ENCODE assay signal across 14 cellular contexts in the genomic region with DNA sequence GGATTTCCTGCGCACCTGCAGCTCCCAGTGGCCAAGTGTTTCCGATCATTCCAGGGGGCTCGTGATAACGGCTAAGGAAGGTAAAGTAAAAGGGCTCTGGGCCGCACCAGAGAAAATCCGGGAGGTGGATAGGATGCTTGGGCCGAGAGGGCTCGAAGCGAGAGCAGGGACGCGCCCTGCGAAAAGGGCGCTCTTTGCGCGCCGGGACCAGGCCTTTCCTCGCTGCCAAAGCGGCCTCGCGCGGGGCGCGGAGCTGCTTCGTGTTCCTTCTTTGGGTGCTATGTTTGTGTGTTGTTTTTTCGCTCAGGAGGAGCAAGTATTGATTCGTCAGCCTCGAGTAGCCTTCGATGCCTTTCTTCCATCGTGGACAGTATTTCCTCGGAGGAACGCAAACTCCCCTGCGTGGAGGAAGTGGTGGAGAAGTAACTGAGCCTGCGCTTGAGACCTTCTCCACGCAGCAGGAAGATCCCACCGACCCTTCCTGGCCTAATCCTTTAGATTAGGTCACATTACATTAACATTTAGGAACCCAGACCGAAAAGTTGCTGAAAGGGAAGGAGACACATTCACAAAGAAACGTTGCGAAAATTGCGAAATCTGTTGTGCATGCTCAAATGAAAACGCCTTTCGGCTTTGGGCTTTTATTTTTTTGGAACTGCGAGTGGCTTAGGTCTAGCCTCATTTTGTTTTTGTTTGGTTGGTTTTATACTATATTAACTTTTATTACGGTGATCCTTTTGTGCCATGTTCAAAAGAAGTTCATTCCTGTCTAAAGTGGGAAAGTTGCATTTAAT. TPM values are rescaled to one million over a fixed set of nuclear protein-coding genes. Genes with fewer than 3 reads are reported as not detected.
A peak's percentile ranks its signal among the peaks of the same experiment; 100 is the strongest.
DNase-seq lines count a peak whose midpoint lies in the region; ATAC-seq and TF ChIP-seq lines count a peak whose summit lies in the region.
"Had no signal": no experiment of that assay in that cellular context is flagged by ENCODE, and none has a peak within 500 bp of the region (broad histone marks: within the 10 kb centered on the region; RNA-seq: fewer than 3 reads in every experiment).

No MANE protein-coding gene starts in this region.

- intact Hi-C loops in stomach (cut with DNase I; ENCODE audit: low total_unique reads): no loop called here

- H4K20me1 ChIP-seq in SK-N-SH (ENCODE audit: insufficient read depth): no peaks in the 10 kb centered on the region

- H3K4me3 Mint-ChIP-seq in endodermal cell: peak overlapping the region; percentile 60

- H3K4me2 ChIP-seq in SK-N-SH: no peak overlapping the region

- no peak for TF ChIP-seq POLR2A in stomach (IDR thresholded peaks at IDR 0.05)

- TF ChIP-seq RAD21 in SK-N-SH (IDR thresholded peaks at IDR 0.05; ENCODE audit: low read length) (no peak), liver (IDR thresholded peaks at IDR 0.05) (no peak)

- no peaks in the 10 kb centered on the region for H3K79me2 ChIP-seq in SK-N-SH (ENCODE audit: insufficient read depth)

- H3K36me3 ChIP-seq in SK-N-SH (replicated peaks in 1 of 2; ENCODE audit: control insufficient read depth in 1 of 2, insufficient read depth in 2 of 2, low read length in 1 of 2): no peaks in the 10 kb centered on the region
- no peaks in the 10 kb centered on the region for H3K36me3 ChIP-seq in endodermal cell (ENCODE audit: control insufficient read depth, insufficient read depth, low read length)
- no peaks in the 10 kb centered on the region for H3K36me3 ChIP-seq in liver (ENCODE audit: control insufficient read depth in 4 of 4, insufficient read depth in 3 of 4, low read depth in 1 of 4, low read length in 3 of 4)
- no peaks in the 10 kb centered on the region for H3K36me3 ChIP-seq in stomach
- H3K36me3 ChIP-seq: prostate gland had no signal

- H3K4me3 ChIP-seq in SK-N-SH (ENCODE audit: low read depth in 2 of 2, low read length in 1 of 2) (no peak overlapping the region), endodermal cell (ENCODE audit: low read length) (peak overlapping the region; percentile 74), liver (ENCODE audit: low read depth in 1 of 3, low read length in 3 of 3) (peak overlapping the region; percentile 41 to 48 (median 44)), stomach (peak overlapping the region in 3 of 4 donors; percentile 1 to 19 (median 2))
- H3K4me3 ChIP-seq: prostate gland had no signal

- TF ChIP-seq CTCF in SK-N-SH (IDR thresholded peaks at IDR 0.05): no peak
- TF ChIP-seq CTCF in endodermal cell (conservative IDR thresholded peaks at IDR 0.05): no peak
- no peak for TF ChIP-seq CTCF in liver (IDR thresholded peaks at IDR 0.05; ENCODE audit: low read depth, low read length, missing input control)
- no peak for TF ChIP-seq CTCF in stomach (IDR thresholded peaks at IDR 0.05)

- H3K27me3 ChIP-seq in SK-N-SH (ENCODE audit: insufficient read depth) (peaks cover 62% of the 10 kb centered on the region), endodermal cell (ENCODE audit: control insufficient read depth, insufficient read depth, low read length, poor library complexity, severe bottlenecking) (peaks cover 60% of the 10 kb centered on the region), liver (ENCODE audit: control insufficient read depth in 4 of 4, insufficient read depth in 4 of 4, low read length in 3 of 4) (no peaks in the 10 kb centered on the region), stomach (peaks cover 0 to 33% (median 16%) of the 10 kb centered on the region in 3 donors)

- H2AFZ ChIP-seq in SK-N-SH (ENCODE audit: low read depth): no peak overlapping the region

- H3K9me3 ChIP-seq in SK-N-SH (no peaks in the 10 kb centered on the region), endodermal cell (ENCODE audit: control insufficient read depth, low read length) (no peaks in the 10 kb centered on the region), liver (ENCODE audit: control insufficient read depth in 4 of 4, low read length in 3 of 4) (no peaks in the 10 kb centered on the region), stomach (peaks cover 0 to 7% (median 0%) of the 10 kb centered on the region in 4 donors)
- H3K9me3 ChIP-seq: prostate gland had no signal

- H3K36me3 Mint-ChIP-seq in endodermal cell (ENCODE audit: low read depth): no peaks in the 10 kb centered on the region

- no peak for DNase-seq in SK-N-SH
- DNase-seq in endodermal cell: peak; percentile 84
- no peak for DNase-seq in stomach
- no peak for DNase-seq in NCI-H69 (lab: John Stamatoyannopoulos, UW)
- DNase-seq in islet precursor cell: no peak
- DNase-seq in NCI-H2227 (lab: John Stamatoyannopoulos, UW; ENCODE audit: unreplicated experiment): no peak
- DNase-seq: DMS153, Karpas-422, NCI-H446 treated with DMSO at 0.1 percent for 48 hours, SHP77 treated with DMSO at 0.1 percent for 48 hours had no signal

- peaks cover 33% of the 10 kb centered on the region for H3K4me1 Mint-ChIP-seq in endodermal cell

- TF ChIP-seq EP300 in SK-N-SH (IDR thresholded peaks at IDR 0.05; ENCODE audit: borderline replicate concordance in 1 of 2, low read depth in 1 of 2, low read length in 1 of 2) (no peak), stomach (IDR thresholded peaks at IDR 0.05) (no peak)

- H3K4me1 ChIP-seq in SK-N-SH (ENCODE audit: control insufficient read depth in 1 of 2, insufficient read depth in 2 of 2, low read depth in 1 of 2, low read length in 1 of 2) (no peaks in the 10 kb centered on the region), endodermal cell (ENCODE audit: control insufficient read depth, insufficient read depth, low read length) (peaks cover 3% of the 10 kb centered on the region), liver (ENCODE audit: control insufficient read depth in 4 of 4, insufficient read depth in 4 of 4, low read length in 3 of 4) (peaks cover 0 to 9% (median 6%) of the 10 kb centered on the region in 4 donors), stomach (peaks cover 0 to 8% (median 6%) of the 10 kb centered on the region in 4 donors)
- H3K4me1 ChIP-seq: prostate gland had no signal

- H3K9ac ChIP-seq in SK-N-SH: no peak overlapping the region
- H3K9ac ChIP-seq in endodermal cell (ENCODE audit: extremely low read depth, low read length, poor library complexity, severe bottlenecking): no peak overlapping the region
- peak overlapping the region in 1 of 2 donors; percentile 3 for H3K9ac ChIP-seq in liver (ENCODE audit: low read depth in 1 of 2, low read length in 2 of 2)

- ATAC-seq in SK-N-SH treated with all-trans-retinoic acid at 6 μM for 48 hours: no peak

- POLR2A ChIA-PET in SK-N-SH (lab: Yijun Ruan, JAX): no interaction called here

- H3K27me3 Mint-ChIP-seq in endodermal cell (ENCODE audit: insufficient read depth): peaks cover 67% of the 10 kb centered on the region

- 34% methylated on average over 42 of the region's 43 CpGs for WGBS in SK-N-SH (ENCODE audit: low lambda C conversion rate)
- 9 to 24% methylated on average over 13 to 43 of the region's 43 CpGs for WGBS in endodermal cell (ENCODE audit: insufficient coverage in 1 of 2, insufficient read length in 1 of 2), 2 experiments
- 23% methylated on average over 43 of the region's 43 CpGs for WGBS in liver
- 20 to 38% (median 31%) methylated on average over 30 to 43 of the region's 43 CpGs for WGBS in stomach, 5 donors

- no peaks in the 10 kb centered on the region for H3F3A ChIP-seq in SK-N-SH (replicated peaks; ENCODE audit: insufficient read depth)

- no peak overlapping the region for H3K27ac Mint-ChIP-seq in endodermal cell

- H3K9me3 Mint-ChIP-seq in endodermal cell: no peaks in the 10 kb centered on the region

- CTCF ChIA-PET in SK-N-SH (lab: Yijun Ruan, JAX): interaction anchor here (1.5 kb wide), 1 partner anchor 27 kb away, joined by 3 read pairs; no protein-coding TSS in a partner anchor

- no peak overlapping the region for H3K27ac ChIP-seq in SK-N-SH (ENCODE audit: low read depth in 2 of 2, low read length in 1 of 2)
- H3K27ac ChIP-seq in endodermal cell (ENCODE audit: low read depth, low read length): no peak overlapping the region
- no peak overlapping the region for H3K27ac ChIP-seq in liver (ENCODE audit: low read depth in 1 of 2, low read length in 2 of 2)
- H3K27ac ChIP-seq in stomach: no peak overlapping the region
- H3K27ac ChIP-seq: prostate gland had no signal

- no peaks in the 10 kb centered on the region for H3K9me2 ChIP-seq in SK-N-SH

TF ChIP-seq in SK-N-SH, 30 proteins besides CTCF, POLR2A, EP300 and RAD21 (continues in another document):
- TF ChIP-seq NFIC (IDR thresholded peaks at IDR 0.05; ENCODE audit: borderline replicate concordance) (no peak), EZH2phosphoT487 (IDR thresholded peaks at IDR 0.05; ENCODE audit: borderline replicate concordance, low read depth) (peak; percentile 53; the same call in 1 of the 2 replicates), NRF1 (IDR thresholded peaks at IDR 0.05; ENCODE audit: low read depth, low read length) (no peak), CHD2 (IDR thresholded peaks at IDR 0.05; ENCODE audit: low read length, partially characterized antibody) (no peak)

TF ChIP-seq in liver, 16 proteins besides CTCF, POLR2A, EP300 and RAD21:
- TF ChIP-seq GABPA (IDR thresholded peaks at IDR 0.05 in 1 of 2, conservative IDR thresholded peaks at IDR 0.05 in 1 of 2): no peak

RNA-seq across cellular contexts. Expression of a gene that starts 1.3 kb away (rescaled TPM):
- not detected in 2 replicates for polyA plus RNA-seq in SK-N-SH (2012; rRNA removed)
- not detected in 2 replicates for polyA plus RNA-seq in SK-N-SH (2012; cell fraction: cytosol; rRNA removed)
- not detected in 2 replicates for polyA plus RNA-seq in SK-N-SH (2012; cell fraction: nucleus; rRNA removed)
- under 1 TPM in 1 of 2 donors, not detected in 1; 0.38 TPM for total RNA-seq in endodermal cell
- 0.32 TPM for polyA plus RNA-seq in endodermal cell (2013, experiment 1 of 2)
- not detected for polyA plus RNA-seq in endodermal cell (2013, experiment 2 of 2)
- not detected for total RNA-seq in liver
- polyA plus RNA-seq in liver: under 1 TPM; 0.05 to 0.18 TPM
- total RNA-seq in stomach: not detected
- polyA plus RNA-seq in stomach: 1 to 10 TPM in 1 of 3 donors, not detected in 2; 2.1 TPM
- polyA plus RNA-seq: urinary bladder had no signal

RNA-seq across cellular contexts. Expression of a gene that starts 8.0 kb away (rescaled TPM):
- polyA plus RNA-seq in SK-N-SH (2012; rRNA removed) (not detected in 2 replicates), liver (not detected), stomach (not detected)
- polyA plus RNA-seq in SK-N-SH (2012; cell fraction: cytosol; rRNA removed): not detected in 2 replicates
- not detected in 2 replicates for polyA plus RNA-seq in SK-N-SH (2012; cell fraction: nucleus; rRNA removed)
- total RNA-seq in endodermal cell (not detected), liver (not detected), stomach (not detected)
- polyA plus RNA-seq in endodermal cell (2013, experiment 1 of 2): not detected
- not detected for polyA plus RNA-seq in endodermal cell (2013, experiment 2 of 2)
- polyA plus RNA-seq: urinary bladder had no signal

Comparison
In these comparisons a context has a peak if more than half of its experiments do, and no peak if none do; other contexts are left out.
1. H3K4me3 ChIP-seq: peak in endodermal cell (single experiment), liver (3 of 3) and stomach (3 of 4); none in SK-N-SH (0 of 2).